ENCODE assay signal across 16 cellular contexts in the genomic region with DNA sequence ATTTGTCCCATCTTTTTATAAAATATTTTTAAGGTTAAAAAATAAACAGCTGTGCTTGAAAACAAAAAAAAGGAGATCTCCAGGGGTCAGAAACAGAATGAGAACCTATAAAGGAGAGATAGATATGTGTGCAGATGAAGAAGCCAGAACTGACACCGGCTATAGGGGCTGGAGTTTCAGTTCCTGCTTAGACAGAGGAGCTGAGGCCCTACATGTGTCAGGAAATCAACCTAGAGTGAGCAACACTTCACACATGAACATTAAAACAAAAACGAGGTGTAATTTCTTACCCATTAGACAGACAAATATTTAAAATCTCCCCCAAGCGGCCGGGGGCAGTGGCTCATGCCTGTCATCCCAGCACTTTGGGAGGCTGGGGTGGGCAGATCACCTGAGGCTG. TPM values are rescaled to one million over a fixed set of nuclear protein-coding genes. Genes with fewer than 3 reads are reported as not detected.
A peak's percentile ranks its signal among the peaks of the same experiment; 100 is the strongest.
DNase-seq lines count a peak whose midpoint lies in the region; ATAC-seq lines count a peak whose summit lies in the region.
"Had no signal": no experiment of that assay in that cellular context is flagged by ENCODE, and none has a peak within 500 bp of the region (broad histone marks: within the 10 kb centered on the region; RNA-seq: fewer than 3 reads in every experiment).

No MANE protein-coding gene starts in this region.

- CTCF ChIA-PET in activated naive CD4-positive, alpha-beta T cell treated with anti-CD3 and anti-CD28 coated beads, Interleukin-2, amount 10 ng/mL, durations not matched to agents 7 days and 5 days (lab: Charles Lee): no interaction called here

- H3K27ac ChIP-seq in neuronal stem cell (replicated peaks; ENCODE audit: low read length): no peak overlapping the region
- H3K27ac ChIP-seq: HL-60, Peyer's patch had no signal

- H2BK120ac ChIP-seq in neuronal stem cell (ENCODE audit: low read depth, low read length): no peak overlapping the region

- peaks cover 2% of the 10 kb centered on the region for H3K9me3 Mint-ChIP-seq in memory B cell
- no peaks in the 10 kb centered on the region for H3K9me3 Mint-ChIP-seq in activated naive CD4-positive, alpha-beta T cell treated with anti-CD3 and anti-CD28 coated beads, Interleukin-2, amount 10 ng/mL, durations not matched to agents 7 days and 5 days
- H3K9me3 Mint-ChIP-seq: HFFc6 had no signal

- H3K27me3 ChIP-seq in neuronal stem cell (ENCODE audit: control insufficient read depth in 3 of 3, insufficient read depth in 3 of 3, low read depth in 1 of 3, low read length in 3 of 3): no peaks in the 10 kb centered on the region
- H3K27me3 ChIP-seq: Peyer's patch had no signal

- H2BK5ac ChIP-seq in neuronal stem cell (ENCODE audit: low read length): no peak overlapping the region

- no peak overlapping the region for H2BK12ac ChIP-seq in neuronal stem cell (ENCODE audit: low read length)

- H3K4me1 Mint-ChIP-seq in memory B cell: peaks cover 7% of the 10 kb centered on the region
- H3K4me1 Mint-ChIP-seq in activated naive CD4-positive, alpha-beta T cell treated with anti-CD3 and anti-CD28 coated beads, Interleukin-2, amount 10 ng/mL, durations not matched to agents 7 days and 5 days: peaks cover 1% of the 10 kb centered on the region

- no peak overlapping the region for H3K4ac ChIP-seq in neuronal stem cell (ENCODE audit: low read length)

- no peaks in the 10 kb centered on the region for H3K79me1 ChIP-seq in neuronal stem cell (ENCODE audit: low read depth, low read length)

- no peak overlapping the region for H4K8ac ChIP-seq in neuronal stem cell (ENCODE audit: low read depth, low read length)

- H3K4me2 ChIP-seq in neuronal stem cell (ENCODE audit: insufficient read depth, low read length, poor library complexity, severe bottlenecking): no peak overlapping the region

- DNase-seq in memory B cell (ENCODE audit: low spot score in 2 of 2) (no peak), neuronal stem cell (ENCODE audit: low spot score) (no peak), NCI-H2227 treated with DMSO at 0.1 percent for 48 hours (lab: John Stamatoyannopoulos, UW) (no peak)
- DNase-seq in activated naive CD4-positive, alpha-beta T cell treated with anti-CD3 and anti-CD28 coated beads, Interleukin-2, amount 10 ng/mL, durations not matched to agents 7 days and 5 days: no peak
- DNase-seq: activated T-cell treated with anti-CD3 and anti-CD28 coated beads for 4 hours, AML-193, HFFc6, NCI-H146, Peyer's patch, substantia nigra had no signal

- H2BK15ac ChIP-seq in neuronal stem cell (ENCODE audit: low read length): no peak overlapping the region

- no peaks in the 10 kb centered on the region for H3K36me3 ChIP-seq in neuronal stem cell (replicated peaks in 1 of 2; ENCODE audit: control insufficient read depth in 2 of 2, insufficient read depth in 2 of 2, low read length in 2 of 2)
- H3K36me3 ChIP-seq: Peyer's patch had no signal

- H3K23ac ChIP-seq in neuronal stem cell (ENCODE audit: low read depth, low read length, poor library complexity): no peak overlapping the region

- ATAC-seq in GM18520 (IDR thresholded peaks at IDR 0.05; ENCODE audit: unreplicated experiment) (peak; percentile 48), GM21825 (IDR thresholded peaks at IDR 0.05; ENCODE audit: unreplicated experiment) (peak; percentile 61), HG03442 (IDR thresholded peaks at IDR 0.05; ENCODE audit: unreplicated experiment) (peak; percentile 53), memory B cell (ENCODE audit: low read depth) (peak; percentile 99)

- H3K27ac Mint-ChIP-seq in memory B cell: peak overlapping the region; percentile 79
- no peak overlapping the region for H3K27ac Mint-ChIP-seq in activated naive CD4-positive, alpha-beta T cell treated with anti-CD3 and anti-CD28 coated beads, Interleukin-2, amount 10 ng/mL, durations not matched to agents 7 days and 5 days
- H3K27ac Mint-ChIP-seq: activated naive CD8-positive, alpha-beta T cell; HFFc6; progenitor cell of endocrine pancreas had no signal

- H3K4me3 ChIP-seq in neuronal stem cell (ENCODE audit: low read length in 2 of 2): no peak overlapping the region
- H3K4me3 ChIP-seq: Peyer's patch had no signal

- H2AFZ ChIP-seq in neuronal stem cell (ENCODE audit: low read length): no peak overlapping the region

- peak overlapping the region; percentile 2 for H3K4me3 Mint-ChIP-seq in memory B cell
- H3K4me3 Mint-ChIP-seq in activated naive CD4-positive, alpha-beta T cell treated with anti-CD3 and anti-CD28 coated beads, Interleukin-2, amount 10 ng/mL, durations not matched to agents 7 days and 5 days: no peak overlapping the region
- H3K4me3 Mint-ChIP-seq: activated naive CD8-positive, alpha-beta T cell; HFFc6 had no signal

- no peak overlapping the region for H3K18ac ChIP-seq in neuronal stem cell (ENCODE audit: low read length)

- WGBS in neuronal stem cell (ENCODE audit: extremely low coverage in 2 of 2, insufficient read length in 2 of 2, insufficient replicate concordance in 1 of 2), 2 donors: no CpG with 5 or more reads among the region's 4 CpGs

- no peak overlapping the region for H3K9ac ChIP-seq in neuronal stem cell (ENCODE audit: low read depth, low read length, poor library complexity)

- no peak overlapping the region for H4K91ac ChIP-seq in neuronal stem cell (ENCODE audit: low read depth, low read length, poor library complexity)

- no peak overlapping the region for H2AK5ac ChIP-seq in neuronal stem cell (ENCODE audit: low read depth, low read length)

- no peak overlapping the region for H3K14ac ChIP-seq in neuronal stem cell (ENCODE audit: low read length)

- H3K9me3 ChIP-seq in neuronal stem cell (replicated peaks in 1 of 2; ENCODE audit: control insufficient read depth in 2 of 2, insufficient read depth in 1 of 2, low read depth in 1 of 2, low read length in 2 of 2): no peaks in the 10 kb centered on the region
- H3K9me3 ChIP-seq: Peyer's patch had no signal

- H3K27me3 Mint-ChIP-seq in memory B cell: no peaks in the 10 kb centered on the region
- H3K27me3 Mint-ChIP-seq in activated naive CD4-positive, alpha-beta T cell treated with anti-CD3 and anti-CD28 coated beads, Interleukin-2, amount 10 ng/mL, durations not matched to agents 7 days and 5 days: no peaks in the 10 kb centered on the region
- H3K27me3 Mint-ChIP-seq: activated naive CD8-positive, alpha-beta T cell; progenitor cell of endocrine pancreas had no signal

- H3K36me3 Mint-ChIP-seq in memory B cell: no peaks in the 10 kb centered on the region
- peaks cover 46% of the 10 kb centered on the region for H3K36me3 Mint-ChIP-seq in activated naive CD4-positive, alpha-beta T cell treated with anti-CD3 and anti-CD28 coated beads, Interleukin-2, amount 10 ng/mL, durations not matched to agents 7 days and 5 days

- H3K4me1 ChIP-seq in neuronal stem cell (ENCODE audit: control insufficient read depth in 2 of 2, insufficient read depth in 1 of 2, low read depth in 1 of 2, low read length in 2 of 2): no peaks in the 10 kb centered on the region
- H3K4me1 ChIP-seq: Peyer's patch had no signal

RNA-seq across cellular contexts. Expression of a gene that starts 17.8 kb away (rescaled TPM):
- polyA plus RNA-seq in neuronal stem cell (2013, experiment 1 of 2): 35.4 TPM
- polyA plus RNA-seq in neuronal stem cell (2013, experiment 2 of 2): 35.5 TPM

Comparison
In these comparisons a context has a peak if more than half of its experiments do, and no peak if none do; other contexts are left out.
1. ATAC-seq: peak in every context shown above with its lines; median percentile 99 in memory B cell; 61 in GM21825; 53 in HG03442; 48 in GM18520.